ENCODE assay signal across 8 cellular contexts in genomic region chr9:99823392-99824377, GRCh38. TPM values are rescaled to one million over a fixed set of nuclear protein-coding genes. Genes with fewer than 3 reads are reported as not detected.
DNase-seq lines count a peak whose midpoint lies in the region; ATAC-seq lines count a peak whose summit lies in the region.

No MANE protein-coding gene starts in this region.

- H3K27me3 Mint-ChIP-seq in CD8-positive, alpha-beta memory T cell, result peaks cover 35 to 53% of the 10 kb centered on the region in 2 donors
- peaks cover 21% of the 10 kb centered on the region for H3K27me3 Mint-ChIP-seq in activated CD4-positive, alpha-beta memory T cell treated with anti-CD3 and anti-CD28 coated beads for 36 hours

- ATAC-seq in GM18858 (IDR thresholded peaks at IDR 0.05; ENCODE audit: unreplicated experiment), result no peak

- peak overlapping the region; percentile 68 for H3K27ac ChIP-seq in CD8-positive, alpha-beta memory T cell (ENCODE audit: low read depth, low read length)
- H3K27ac ChIP-seq in effector memory CD4-positive, alpha-beta T cell (ENCODE audit: insufficient read depth, low read length, poor library complexity, severe bottlenecking), result no peak overlapping the region

- no peaks in the 10 kb centered on the region for H3K9me3 ChIP-seq in CD8-positive, alpha-beta memory T cell (ENCODE audit: low read length)
- H3K9me3 ChIP-seq in effector memory CD4-positive, alpha-beta T cell (ENCODE audit: control insufficient read depth, low read length), result no peaks in the 10 kb centered on the region

- peaks cover 0 to 3% (median 0%) of the 10 kb centered on the region in 5 donors for H3K9me3 Mint-ChIP-seq in CD8-positive, alpha-beta memory T cell
- H3K9me3 Mint-ChIP-seq in activated CD4-positive, alpha-beta memory T cell treated with anti-CD3 and anti-CD28 coated beads for 36 hours, result no peaks in the 10 kb centered on the region

- peak overlapping the region; percentile 96 to 100 (median 98) for H3K4me3 Mint-ChIP-seq in CD8-positive, alpha-beta memory T cell
- H3K4me3 Mint-ChIP-seq in activated CD4-positive, alpha-beta memory T cell treated with anti-CD3 and anti-CD28 coated beads for 36 hours, result peak overlapping the region; percentile 86

- POLR2A ChIA-PET in CD8-positive, alpha-beta memory T cell (lab: Charles Lee), result interaction anchor here (1.0 kb wide), 1 partner anchor 83 kb away, joined by 5 read pairs; the partner anchor contains the start of gene STX17
- POLR2A ChIA-PET in activated CD4-positive, alpha-beta memory T cell treated with anti-CD3 and anti-CD28 coated beads for 36 hours (lab: Charles Lee), result interaction anchor here (0.8 kb wide), 1 partner anchor 84 kb away, joined by 3 read pairs; no protein-coding TSS in a partner anchor

- peak; percentile 44 to 70 (median 55) for DNase-seq in CD8-positive, alpha-beta memory T cell
- DNase-seq in Jurkat, Clone E6-1 (ENCODE audit: low read depth, low spot score), result no peak
- peak; percentile 87 for DNase-seq in activated CD4-positive, alpha-beta memory T cell treated with anti-CD3 and anti-CD28 coated beads for 36 hours
- DNase-seq in effector memory CD4-positive, alpha-beta T cell, result peak; percentile 47 to 59 (median 51)
- DNase-seq in mucosa of gallbladder (ENCODE audit: low spot score), result peak; percentile 19
- peak; percentile 85 to 86 for DNase-seq in stimulated activated CD8-positive, alpha-beta memory T cell treated with anti-CD3 and anti-CD28 coated beads, Interleukin-2, amount 100 ng/mL, for 48 hours (ENCODE audit: low read depth in 2 of 2)
- DNase-seq in NCI-H1930 (lab: John Stamatoyannopoulos, UW), result no peak

- H3K27ac Mint-ChIP-seq in CD8-positive, alpha-beta memory T cell, result peak overlapping the region; percentile 79 to 100 (median 100)
- H3K27ac Mint-ChIP-seq in activated CD4-positive, alpha-beta memory T cell treated with anti-CD3 and anti-CD28 coated beads for 36 hours, result peak overlapping the region; percentile 70

- peaks cover 53 to 69% (median 57%) of the 10 kb centered on the region in 3 donors for H3K4me1 Mint-ChIP-seq in CD8-positive, alpha-beta memory T cell
- H3K4me1 Mint-ChIP-seq in activated CD4-positive, alpha-beta memory T cell treated with anti-CD3 and anti-CD28 coated beads for 36 hours (ENCODE audit: low read depth), result peaks cover 67% of the 10 kb centered on the region

- H3K36me3 ChIP-seq in CD8-positive, alpha-beta memory T cell (ENCODE audit: insufficient read depth, low read length), result no peaks in the 10 kb centered on the region
- H3K36me3 ChIP-seq in effector memory CD4-positive, alpha-beta T cell (ENCODE audit: control insufficient read depth, insufficient read depth, low read length), result no peaks in the 10 kb centered on the region

- H3K27me3 ChIP-seq in CD8-positive, alpha-beta memory T cell (ENCODE audit: insufficient read depth, low read length, poor library complexity, severe bottlenecking), result peaks cover 31% of the 10 kb centered on the region
- H3K27me3 ChIP-seq in effector memory CD4-positive, alpha-beta T cell (replicated peaks; ENCODE audit: control insufficient read depth, insufficient read depth, low read length, poor library complexity, severe bottlenecking), result peaks cover 50% of the 10 kb centered on the region

- H3K4me1 ChIP-seq in CD8-positive, alpha-beta memory T cell (ENCODE audit: insufficient read depth, low read length), result peaks cover 45% of the 10 kb centered on the region
- H3K4me1 ChIP-seq in effector memory CD4-positive, alpha-beta T cell (ENCODE audit: control insufficient read depth, insufficient read depth, low read length, poor library complexity, severe bottlenecking), result peaks cover 46% of the 10 kb centered on the region

- H3K4me3 ChIP-seq in CD8-positive, alpha-beta memory T cell (ENCODE audit: low read length), result peak overlapping the region; percentile 69
- peak overlapping the region; percentile 81 for H3K4me3 ChIP-seq in Jurkat, Clone E6-1 (ENCODE audit: low read length)
- H3K4me3 ChIP-seq in effector memory CD4-positive, alpha-beta T cell (ENCODE audit: insufficient read depth, low read depth, low read length, poor library complexity, severe bottlenecking), result peak overlapping the region; percentile 80

- H3K36me3 Mint-ChIP-seq in CD8-positive, alpha-beta memory T cell, result peaks cover 0 to 39% (median 0%) of the 10 kb centered on the region in 3 donors
- peaks cover 11% of the 10 kb centered on the region for H3K36me3 Mint-ChIP-seq in activated CD4-positive, alpha-beta memory T cell treated with anti-CD3 and anti-CD28 coated beads for 36 hours

- intact Hi-C loops in activated CD4-positive, alpha-beta memory T cell treated with anti-CD3 and anti-CD28 coated beads for 36 hours (cut with micrococcal nuclease), result loop anchor here (1.0 to 10.0 kb wide), 9 partner anchors 28 to 1574 kb away; partner anchors contain the start of genes MRPL50, MSANTD3, TEX10 and ZNF189

- CTCF ChIA-PET in CD8-positive, alpha-beta memory T cell (lab: Charles Lee), result interaction anchor here (1.0 to 2.9 kb wide), 8 partner anchors 11 to 191 kb away, joined by 3 to 12 read pairs (median 4); partner anchors contain the start of gene STX17
- CTCF ChIA-PET in activated CD4-positive, alpha-beta memory T cell treated with anti-CD3 and anti-CD28 coated beads for 36 hours (lab: Charles Lee), result interaction anchor here (0.9 to 3.2 kb wide), 12 partner anchors 13 to 639 kb away, joined by 3 to 14 read pairs (median 4); partner anchors contain the start of gene STX17

RNA-seq across cellular contexts. Expression of gene NR4A3, which starts 2.0 kb away (rescaled TPM):
- total RNA-seq in CD8-positive, alpha-beta memory T cell, result 10 to 100 TPM; 37.5 to 37.7 TPM
- polyA plus RNA-seq in CD8-positive, alpha-beta memory T cell, result 0.60 TPM
- 0.17 TPM for polyA plus RNA-seq in Jurkat, Clone E6-1 (2012; ENCODE audit: insufficient read depth, insufficient read length)
- total RNA-seq in activated CD4-positive, alpha-beta memory T cell treated with anti-CD3 and anti-CD28 coated beads for 36 hours, result 10 to 100 TPM; 10.5 to 11.9 TPM
- total RNA-seq in mucosa of gallbladder, result 7.5 TPM

Comparison
In these comparisons a context has a peak if more than half of its experiments do, and no peak if none do; other contexts are left out.
1. DNase-seq: peak in CD8-positive, alpha-beta memory T cell (5 of 5), activated CD4-positive, alpha-beta memory T cell treated with anti-CD3 and anti-CD28 coated beads for 36 hours (single experiment), effector memory CD4-positive, alpha-beta T cell (3 of 3), mucosa of gallbladder (single experiment) and stimulated activated CD8-positive, alpha-beta memory T cell treated with anti-CD3 and anti-CD28 coated beads, Interleukin-2, amount 100 ng/mL, for 48 hours (2 of 2); none in Jurkat, Clone E6-1 (single experiment) and NCI-H1930 (0 of 2).
2. Peak in every context shown above with its lines, with median percentiles within 50 percentile points of each other: H3K4me3 ChIP-seq.